8 cellular contexts compared by ENCODE assay signal in the genomic region with DNA sequence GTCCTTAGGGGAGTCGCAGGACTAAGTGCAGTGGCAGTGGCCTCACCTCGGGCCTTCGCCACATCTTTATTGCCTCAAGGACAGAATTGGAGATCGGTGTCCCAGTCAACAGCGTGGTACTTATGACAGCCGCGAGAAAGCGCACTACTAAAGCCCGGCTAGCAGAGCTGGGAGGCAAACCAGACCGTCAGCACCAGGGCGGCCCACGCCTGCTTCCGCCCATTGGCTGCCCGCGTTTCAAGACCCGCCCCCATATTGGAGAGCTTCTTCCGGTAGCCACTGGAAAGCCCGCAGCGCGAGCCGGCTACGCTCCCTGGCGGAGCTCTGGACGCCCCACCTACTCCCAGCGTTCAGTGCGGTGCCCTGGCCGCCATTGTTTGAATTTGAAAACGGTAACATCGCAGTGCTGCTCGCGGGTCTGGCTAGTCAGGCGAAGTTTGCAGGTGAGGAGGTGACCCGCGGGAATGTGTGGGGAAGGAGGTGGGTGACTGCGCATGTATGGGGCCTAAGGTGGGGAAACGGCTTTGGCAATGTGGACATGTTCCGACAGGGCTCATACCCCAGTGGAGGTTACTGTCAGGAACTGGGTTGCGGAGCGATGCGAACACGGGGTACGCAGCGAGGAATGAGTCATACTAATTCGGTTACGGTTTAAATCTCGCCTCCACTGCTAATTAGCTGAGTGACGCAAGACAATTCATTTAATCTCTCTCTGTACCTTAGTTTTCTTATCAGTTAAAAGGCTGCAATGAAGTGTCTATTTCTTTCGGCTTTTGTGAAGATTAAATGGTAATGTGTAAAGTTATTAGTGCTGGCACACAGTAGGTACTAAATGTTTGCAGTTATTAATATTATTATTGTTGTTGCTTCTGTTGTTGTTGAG. TPM values are rescaled to one million over a fixed set of nuclear protein-coding genes. Genes with fewer than 3 reads are reported as not detected.
DNase-seq lines count a peak whose midpoint lies in the region; ATAC-seq and TF ChIP-seq lines count a peak whose summit lies in the region.

Gene KIF20B, plus strand, starts transcription at position 353 of the 883 bp plus-strand sequence. CDS start 3,705 bp downstream, outside the sequence.

- intact Hi-C loops in colonic mucosa (cut with DNase I): loop anchor here (5.0 kb wide), 1 partner anchor 59 kb away; no protein-coding TSS in a partner anchor

- H4K20me1 ChIP-seq in BLaER1 treated with 17β-estradiol and CSF1 and Interleukin-3, amounts not matched to agents 10 nM and 100 nM: peaks cover 0 to 12% (median 5%) of the 10 kb centered on the region in 11 experiments; a peak in 9 of 22 replicates

- peak; percentile 99 for ATAC-seq in GM19324 (IDR thresholded peaks at IDR 0.05; ENCODE audit: low FRiP score, unreplicated experiment)
- peak; percentile 94 for ATAC-seq in HG03469 (IDR thresholded peaks at IDR 0.05; ENCODE audit: unreplicated experiment)

- H3K27ac ChIP-seq in BLaER1 treated with 17β-estradiol and CSF1 and Interleukin-3, amounts not matched to agents 10 nM and 100 nM: peak within 1 kb of the TSS; percentile 22 to 91 (median 80); a peak in 21 of 22 replicates
- H3K27ac ChIP-seq in colonic mucosa: peak within 1 kb of the TSS; percentile 75

- peak; percentile 90 to 96 for DNase-seq in NCI-H526 (lab: John Stamatoyannopoulos, UW)
- peak; percentile 97 for DNase-seq in activated CD4-positive, alpha-beta T cell treated with anti-CD3 and anti-CD28 coated beads for 48 hours
- DNase-seq in colonic mucosa: peak; percentile 97
- DNase-seq in kidney tubule cell (ENCODE audit: low spot score): peak; percentile 98
- DNase-seq in stimulated activated CD4-positive, alpha-beta T cell treated with anti-CD3 and anti-CD28 coated beads, Interleukin-1b, Interleukin-23, amount 100 ng/mL, for 24 hours (ENCODE audit: low read depth in 4 of 4, low spot score in 1 of 4): peak; percentile 78 to 91 (median 87)

- H3K9ac ChIP-seq in BLaER1 treated with 17β-estradiol and CSF1 and Interleukin-3, amounts not matched to agents 10 nM and 100 nM: peak within 1 kb of the TSS; percentile 71 to 90 (median 82)
- peak within 1 kb of the TSS; percentile 77 to 84 for H3K9ac ChIP-seq in colonic mucosa (ENCODE audit: low read depth in 2 of 2, low read length in 2 of 2)

- H3K4me1 ChIP-seq in BLaER1 treated with 17β-estradiol and CSF1 and Interleukin-3, amounts not matched to agents 10 nM and 100 nM: peaks cover 20 to 52% (median 41%) of the 10 kb centered on the region in 10 experiments; a peak in 19 of 20 replicates
- H3K4me1 ChIP-seq in colonic mucosa: no peaks in the 10 kb centered on the region

- peak within 1 kb of the TSS; percentile 73 to 89 (median 81) for H3K4me3 ChIP-seq in BLaER1 treated with 17β-estradiol and CSF1 and Interleukin-3, amounts not matched to agents 10 nM and 100 nM
- peak within 1 kb of the TSS; percentile 63 for H3K4me3 ChIP-seq in colonic mucosa

- H3K36me3 ChIP-seq in BLaER1 treated with 17β-estradiol and CSF1 and Interleukin-3, amounts not matched to agents 10 nM and 100 nM: peaks cover 0 to 23% (median 13%) of the 10 kb centered on the region in 11 experiments; a peak in 10 of 22 replicates
- no peaks in the 10 kb centered on the region for H3K36me3 ChIP-seq in colonic mucosa

- H3K27me3 ChIP-seq in BLaER1 treated with 17β-estradiol and CSF1 and Interleukin-3, amounts not matched to agents 10 nM and 100 nM: no peaks in the 10 kb centered on the region
- no peaks in the 10 kb centered on the region for H3K27me3 ChIP-seq in colonic mucosa

- peak; percentile 48 for TF ChIP-seq CTCF in colonic mucosa (IDR thresholded peaks at IDR 0.05)

- peak within 1 kb of the TSS; percentile 79 to 94 (median 92) for H3K4me2 ChIP-seq in BLaER1 treated with 17β-estradiol and CSF1 and Interleukin-3, amounts not matched to agents 10 nM and 100 nM

- H3K9me3 ChIP-seq in BLaER1 treated with 17β-estradiol and CSF1 and Interleukin-3, amounts not matched to agents 10 nM and 100 nM (replicated peaks in 1 of 11): no peaks in the 10 kb centered on the region
- H3K9me3 ChIP-seq in colonic mucosa: no peaks in the 10 kb centered on the region

RNA-seq across cellular contexts. Expression of gene KIF20B, which starts in this region (rescaled TPM):
- total RNA-seq in colonic mucosa: 10 to 100 TPM; 13.6 to 32.0 TPM

Comparison
In these comparisons a context has a peak if more than half of its experiments do, and no peak if none do; other contexts are left out.
1. Peak in every context shown above with its lines: DNase-seq, ATAC-seq, H3K4me3 ChIP-seq and H3K27ac ChIP-seq.